1 cellular context compared by ENCODE assay signal in the genomic region with DNA sequence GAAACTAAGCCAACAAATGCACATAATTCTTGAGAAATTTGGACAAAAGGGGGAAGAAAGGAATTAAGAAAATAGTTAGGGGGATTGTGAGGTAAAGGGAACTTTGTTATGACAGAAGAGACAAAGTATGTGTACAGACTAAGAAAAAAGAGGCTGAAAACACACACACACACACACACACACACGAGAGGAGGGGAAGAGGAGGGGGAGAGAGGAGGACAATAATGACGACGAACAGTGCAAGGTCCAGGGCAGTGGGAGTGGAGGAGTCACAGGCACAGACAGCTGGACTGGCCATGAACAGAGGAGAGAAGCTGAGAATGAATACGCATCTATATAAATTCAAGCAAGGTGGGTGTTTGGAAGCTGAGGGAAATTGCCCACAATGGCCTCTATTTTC.
TF ChIP-seq lines count a peak whose summit lies in the region.

No MANE protein-coding gene starts in this region.

TF ChIP-seq in HepG2, 621 proteins besides CTCF, POLR2A, EP300 and RAD21 (continued from another document and continues in another):
- TF ChIP-seq, protein P1, sequence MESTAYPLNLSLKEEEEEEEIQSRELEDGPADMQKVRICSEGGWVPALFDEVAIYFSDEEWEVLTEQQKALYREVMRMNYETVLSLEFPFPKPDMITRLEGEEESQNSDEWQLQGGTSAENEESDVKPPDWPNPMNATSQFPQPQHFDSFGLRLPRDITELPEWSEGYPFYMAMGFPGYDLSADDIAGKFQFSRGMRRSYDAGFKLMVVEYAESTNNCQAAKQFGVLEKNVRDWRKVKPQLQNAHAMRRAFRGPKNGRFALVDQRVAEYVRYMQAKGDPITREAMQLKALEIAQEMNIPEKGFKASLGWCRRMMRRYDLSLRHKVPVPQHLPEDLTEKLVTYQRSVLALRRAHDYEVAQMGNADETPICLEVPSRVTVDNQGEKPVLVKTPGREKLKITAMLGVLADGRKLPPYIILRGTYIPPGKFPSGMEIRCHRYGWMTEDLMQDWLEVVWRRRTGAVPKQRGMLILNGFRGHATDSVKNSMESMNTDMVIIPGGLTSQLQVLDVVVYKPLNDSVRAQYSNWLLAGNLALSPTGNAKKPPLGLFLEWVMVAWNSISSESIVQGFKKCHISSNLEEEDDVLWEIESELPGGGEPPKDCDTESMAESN (CRISPR knock-in tag; conservative IDR thresholded peaks at IDR 0.05), result 0 out of 2 replicates have a peak, but pooled peaks have one; percentile 16
- TF ChIP-seq, protein P2, sequence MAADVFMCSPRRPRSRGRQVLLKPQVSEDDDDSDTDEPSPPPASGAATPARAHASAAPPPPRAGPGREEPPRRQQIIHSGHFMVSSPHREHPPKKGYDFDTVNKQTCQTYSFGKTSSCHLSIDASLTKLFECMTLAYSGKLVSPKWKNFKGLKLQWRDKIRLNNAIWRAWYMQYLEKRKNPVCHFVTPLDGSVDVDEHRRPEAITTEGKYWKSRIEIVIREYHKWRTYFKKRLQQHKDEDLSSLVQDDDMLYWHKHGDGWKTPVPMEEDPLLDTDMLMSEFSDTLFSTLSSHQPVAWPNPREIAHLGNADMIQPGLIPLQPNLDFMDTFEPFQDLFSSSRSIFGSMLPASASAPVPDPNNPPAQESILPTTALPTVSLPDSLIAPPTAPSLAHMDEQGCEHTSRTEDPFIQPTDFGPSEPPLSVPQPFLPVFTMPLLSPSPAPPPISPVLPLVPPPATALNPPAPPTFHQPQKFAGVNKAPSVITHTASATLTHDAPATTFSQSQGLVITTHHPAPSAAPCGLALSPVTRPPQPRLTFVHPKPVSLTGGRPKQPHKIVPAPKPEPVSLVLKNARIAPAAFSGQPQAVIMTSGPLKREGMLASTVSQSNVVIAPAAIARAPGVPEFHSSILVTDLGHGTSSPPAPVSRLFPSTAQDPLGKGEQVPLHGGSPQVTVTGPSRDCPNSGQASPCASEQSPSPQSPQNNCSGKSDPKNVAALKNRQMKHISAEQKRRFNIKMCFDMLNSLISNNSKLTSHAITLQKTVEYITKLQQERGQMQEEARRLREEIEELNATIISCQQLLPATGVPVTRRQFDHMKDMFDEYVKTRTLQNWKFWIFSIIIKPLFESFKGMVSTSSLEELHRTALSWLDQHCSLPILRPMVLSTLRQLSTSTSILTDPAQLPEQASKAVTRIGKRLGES (CRISPR knock-in tag; IDR thresholded peaks at IDR 0.05; ENCODE audit: borderline replicate concordance), result no peak
- TF ChIP-seq SUZ12 (IDR thresholded peaks at IDR 0.05; ENCODE audit: low read depth, low read length) (no peak), U2AF1 (optimal IDR thresholded peaks at IDR 0.05; ENCODE audit: low read depth, low read length) (peak; percentile 61), ZNF235 (CRISPR knock-in tag; IDR thresholded peaks at IDR 0.05; ENCODE audit: borderline replicate concordance) (no peak), TP53 (CRISPR knock-in tag; conservative IDR thresholded peaks at IDR 0.05) (no peak), NCOA5 (CRISPR knock-in tag; IDR thresholded peaks at IDR 0.05) (no peak), HES4 (CRISPR knock-in tag; IDR thresholded peaks at IDR 0.05; ENCODE audit: borderline replicate concordance) (no peak), ZNF672 (CRISPR knock-in tag; IDR thresholded peaks at IDR 0.05) (no peak), NFYB (CRISPR knock-in tag; IDR thresholded peaks at IDR 0.05) (no peak), ZNF883 (CRISPR knock-in tag; IDR thresholded peaks at IDR 0.05; ENCODE audit: not compliant biosample characterization) (no peak), ESRRA (CRISPR knock-in tag; IDR thresholded peaks at IDR 0.05; ENCODE audit: low read depth) (peak; percentile 87), SALL1 (CRISPR knock-in tag; IDR thresholded peaks at IDR 0.05) (peak; percentile 96), ZSCAN22 (CRISPR knock-in tag; IDR thresholded peaks at IDR 0.05) (no peak), NR2F1 (CRISPR knock-in tag; IDR thresholded peaks at IDR 0.05) (no peak), FIP1L1 (IDR thresholded peaks at IDR 0.05; ENCODE audit: borderline replicate concordance, insufficient read depth, low read depth, low read length) (no peak), ZFP90 (CRISPR knock-in tag; IDR thresholded peaks at IDR 0.05; ENCODE audit: borderline replicate concordance) (no peak), MXD4 (CRISPR knock-in tag; IDR thresholded peaks at IDR 0.05) (no peak), FOXM1 (CRISPR knock-in tag; IDR thresholded peaks at IDR 0.05) (no peak), REXO4 (CRISPR knock-in tag; IDR thresholded peaks at IDR 0.05; ENCODE audit: borderline replicate concordance) (no peak), SYNCRIP (IDR thresholded peaks at IDR 0.05; ENCODE audit: insufficient read depth, low read depth, low read length) (no peak), SNRNP70 (IDR thresholded peaks at IDR 0.05; ENCODE audit: low read depth, low read length) (no peak), SRSF4 (IDR thresholded peaks at IDR 0.05; ENCODE audit: low read depth, low read length, poor library complexity, severe bottlenecking) (no peak), ZNF674 (CRISPR knock-in tag; IDR thresholded peaks at IDR 0.05; ENCODE audit: low read depth) (no peak), ZNF160 (CRISPR knock-in tag; IDR thresholded peaks at IDR 0.05) (no peak), ZNF124 (CRISPR knock-in tag; IDR thresholded peaks at IDR 0.05) (no peak), RELA (CRISPR knock-in tag; IDR thresholded peaks at IDR 0.05) (no peak), ZNF766 (CRISPR knock-in tag; IDR thresholded peaks at IDR 0.05; ENCODE audit: borderline replicate concordance) (no peak), CENPX (CRISPR knock-in tag; IDR thresholded peaks at IDR 0.05) (no peak), HNRNPUL1 (IDR thresholded peaks at IDR 0.05; ENCODE audit: low read depth, low read length) (no peak)
- TF ChIP-seq, protein P3, sequence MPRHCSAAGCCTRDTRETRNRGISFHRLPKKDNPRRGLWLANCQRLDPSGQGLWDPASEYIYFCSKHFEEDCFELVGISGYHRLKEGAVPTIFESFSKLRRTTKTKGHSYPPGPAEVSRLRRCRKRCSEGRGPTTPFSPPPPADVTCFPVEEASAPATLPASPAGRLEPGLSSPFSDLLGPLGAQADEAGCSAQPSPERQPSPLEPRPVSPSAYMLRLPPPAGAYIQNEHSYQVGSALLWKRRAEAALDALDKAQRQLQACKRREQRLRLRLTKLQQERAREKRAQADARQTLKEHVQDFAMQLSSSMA (CRISPR knock-in tag; IDR thresholded peaks at IDR 0.05), result no peak
- TF ChIP-seq, protein P4, sequence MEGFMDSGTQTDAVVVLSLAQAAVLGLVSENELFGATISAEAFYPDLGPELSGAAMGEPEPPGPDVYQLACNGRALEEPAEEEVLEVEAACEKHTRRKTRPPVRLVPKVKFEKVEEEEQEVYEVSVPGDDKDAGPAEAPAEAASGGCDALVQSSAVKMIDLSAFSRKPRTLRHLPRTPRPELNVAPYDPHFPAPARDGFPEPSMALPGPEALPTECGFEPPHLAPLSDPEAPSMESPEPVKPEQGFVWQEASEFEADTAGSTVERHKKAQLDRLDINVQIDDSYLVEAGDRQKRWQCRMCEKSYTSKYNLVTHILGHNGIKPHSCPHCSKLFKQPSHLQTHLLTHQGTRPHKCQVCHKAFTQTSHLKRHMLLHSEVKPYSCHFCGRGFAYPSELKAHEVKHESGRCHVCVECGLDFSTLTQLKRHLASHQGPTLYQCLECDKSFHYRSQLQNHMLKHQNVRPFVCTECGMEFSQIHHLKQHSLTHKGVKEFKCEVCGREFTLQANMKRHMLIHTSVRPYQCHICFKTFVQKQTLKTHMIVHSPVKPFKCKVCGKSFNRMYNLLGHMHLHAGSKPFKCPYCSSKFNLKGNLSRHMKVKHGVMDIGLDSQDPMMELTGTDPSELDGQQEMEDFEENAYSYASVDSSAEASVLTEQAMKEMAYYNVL (CRISPR knock-in tag; IDR thresholded peaks at IDR 0.05; ENCODE audit: borderline replicate concordance), result peak; percentile 74; the same call in 1 of the 2 replicates
- TF ChIP-seq, protein P5, sequence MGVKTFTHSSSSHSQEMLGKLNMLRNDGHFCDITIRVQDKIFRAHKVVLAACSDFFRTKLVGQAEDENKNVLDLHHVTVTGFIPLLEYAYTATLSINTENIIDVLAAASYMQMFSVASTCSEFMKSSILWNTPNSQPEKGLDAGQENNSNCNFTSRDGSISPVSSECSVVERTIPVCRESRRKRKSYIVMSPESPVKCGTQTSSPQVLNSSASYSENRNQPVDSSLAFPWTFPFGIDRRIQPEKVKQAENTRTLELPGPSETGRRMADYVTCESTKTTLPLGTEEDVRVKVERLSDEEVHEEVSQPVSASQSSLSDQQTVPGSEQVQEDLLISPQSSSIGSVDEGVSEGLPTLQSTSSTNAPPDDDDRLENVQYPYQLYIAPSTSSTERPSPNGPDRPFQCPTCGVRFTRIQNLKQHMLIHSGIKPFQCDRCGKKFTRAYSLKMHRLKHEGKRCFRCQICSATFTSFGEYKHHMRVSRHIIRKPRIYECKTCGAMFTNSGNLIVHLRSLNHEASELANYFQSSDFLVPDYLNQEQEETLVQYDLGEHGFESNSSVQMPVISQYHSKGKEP (CRISPR knock-in tag; IDR thresholded peaks at IDR 0.05), result no peak
- TF ChIP-seq, protein P6, sequence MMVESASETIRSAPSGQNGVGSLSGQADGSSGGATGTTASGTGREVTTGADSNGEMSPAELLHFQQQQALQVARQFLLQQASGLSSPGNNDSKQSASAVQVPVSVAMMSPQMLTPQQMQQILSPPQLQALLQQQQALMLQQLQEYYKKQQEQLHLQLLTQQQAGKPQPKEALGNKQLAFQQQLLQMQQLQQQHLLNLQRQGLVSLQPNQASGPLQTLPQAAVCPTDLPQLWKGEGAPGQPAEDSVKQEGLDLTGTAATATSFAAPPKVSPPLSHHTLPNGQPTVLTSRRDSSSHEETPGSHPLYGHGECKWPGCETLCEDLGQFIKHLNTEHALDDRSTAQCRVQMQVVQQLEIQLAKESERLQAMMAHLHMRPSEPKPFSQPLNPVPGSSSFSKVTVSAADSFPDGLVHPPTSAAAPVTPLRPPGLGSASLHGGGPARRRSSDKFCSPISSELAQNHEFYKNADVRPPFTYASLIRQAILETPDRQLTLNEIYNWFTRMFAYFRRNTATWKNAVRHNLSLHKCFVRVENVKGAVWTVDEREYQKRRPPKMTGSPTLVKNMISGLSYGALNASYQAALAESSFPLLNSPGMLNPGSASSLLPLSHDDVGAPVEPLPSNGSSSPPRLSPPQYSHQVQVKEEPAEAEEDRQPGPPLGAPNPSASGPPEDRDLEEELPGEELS (CRISPR knock-in tag; IDR thresholded peaks at IDR 0.05), result peak; percentile 55; the same call in 1 of the 2 replicates
- TF ChIP-seq, protein P7, sequence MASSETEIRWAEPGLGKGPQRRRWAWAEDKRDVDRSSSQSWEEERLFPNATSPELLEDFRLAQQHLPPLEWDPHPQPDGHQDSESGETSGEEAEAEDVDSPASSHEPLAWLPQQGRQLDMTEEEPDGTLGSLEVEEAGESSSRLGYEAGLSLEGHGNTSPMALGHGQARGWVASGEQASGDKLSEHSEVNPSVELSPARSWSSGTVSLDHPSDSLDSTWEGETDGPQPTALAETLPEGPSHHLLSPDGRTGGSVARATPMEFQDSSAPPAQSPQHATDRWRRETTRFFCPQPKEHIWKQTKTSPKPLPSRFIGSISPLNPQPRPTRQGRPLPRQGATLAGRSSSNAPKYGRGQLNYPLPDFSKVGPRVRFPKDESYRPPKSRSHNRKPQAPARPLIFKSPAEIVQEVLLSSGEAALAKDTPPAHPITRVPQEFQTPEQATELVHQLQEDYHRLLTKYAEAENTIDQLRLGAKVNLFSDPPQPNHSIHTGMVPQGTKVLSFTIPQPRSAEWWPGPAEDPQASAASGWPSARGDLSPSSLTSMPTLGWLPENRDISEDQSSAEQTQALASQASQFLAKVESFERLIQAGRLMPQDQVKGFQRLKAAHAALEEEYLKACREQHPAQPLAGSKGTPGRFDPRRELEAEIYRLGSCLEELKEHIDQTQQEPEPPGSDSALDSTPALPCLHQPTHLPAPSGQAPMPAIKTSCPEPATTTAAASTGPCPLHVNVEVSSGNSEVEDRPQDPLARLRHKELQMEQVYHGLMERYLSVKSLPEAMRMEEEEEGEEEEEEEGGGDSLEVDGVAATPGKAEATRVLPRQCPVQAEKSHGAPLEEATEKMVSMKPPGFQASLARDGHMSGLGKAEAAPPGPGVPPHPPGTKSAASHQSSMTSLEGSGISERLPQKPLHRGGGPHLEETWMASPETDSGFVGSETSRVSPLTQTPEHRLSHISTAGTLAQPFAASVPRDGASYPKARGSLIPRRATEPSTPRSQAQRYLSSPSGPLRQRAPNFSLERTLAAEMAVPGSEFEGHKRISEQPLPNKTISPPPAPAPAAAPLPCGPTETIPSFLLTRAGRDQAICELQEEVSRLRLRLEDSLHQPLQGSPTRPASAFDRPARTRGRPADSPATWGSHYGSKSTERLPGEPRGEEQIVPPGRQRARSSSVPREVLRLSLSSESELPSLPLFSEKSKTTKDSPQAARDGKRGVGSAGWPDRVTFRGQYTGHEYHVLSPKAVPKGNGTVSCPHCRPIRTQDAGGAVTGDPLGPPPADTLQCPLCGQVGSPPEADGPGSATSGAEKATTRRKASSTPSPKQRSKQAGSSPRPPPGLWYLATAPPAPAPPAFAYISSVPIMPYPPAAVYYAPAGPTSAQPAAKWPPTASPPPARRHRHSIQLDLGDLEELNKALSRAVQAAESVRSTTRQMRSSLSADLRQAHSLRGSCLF (CRISPR knock-in tag; IDR thresholded peaks at IDR 0.05; ENCODE audit: borderline replicate concordance), result no peak
- TF ChIP-seq, protein P8, sequence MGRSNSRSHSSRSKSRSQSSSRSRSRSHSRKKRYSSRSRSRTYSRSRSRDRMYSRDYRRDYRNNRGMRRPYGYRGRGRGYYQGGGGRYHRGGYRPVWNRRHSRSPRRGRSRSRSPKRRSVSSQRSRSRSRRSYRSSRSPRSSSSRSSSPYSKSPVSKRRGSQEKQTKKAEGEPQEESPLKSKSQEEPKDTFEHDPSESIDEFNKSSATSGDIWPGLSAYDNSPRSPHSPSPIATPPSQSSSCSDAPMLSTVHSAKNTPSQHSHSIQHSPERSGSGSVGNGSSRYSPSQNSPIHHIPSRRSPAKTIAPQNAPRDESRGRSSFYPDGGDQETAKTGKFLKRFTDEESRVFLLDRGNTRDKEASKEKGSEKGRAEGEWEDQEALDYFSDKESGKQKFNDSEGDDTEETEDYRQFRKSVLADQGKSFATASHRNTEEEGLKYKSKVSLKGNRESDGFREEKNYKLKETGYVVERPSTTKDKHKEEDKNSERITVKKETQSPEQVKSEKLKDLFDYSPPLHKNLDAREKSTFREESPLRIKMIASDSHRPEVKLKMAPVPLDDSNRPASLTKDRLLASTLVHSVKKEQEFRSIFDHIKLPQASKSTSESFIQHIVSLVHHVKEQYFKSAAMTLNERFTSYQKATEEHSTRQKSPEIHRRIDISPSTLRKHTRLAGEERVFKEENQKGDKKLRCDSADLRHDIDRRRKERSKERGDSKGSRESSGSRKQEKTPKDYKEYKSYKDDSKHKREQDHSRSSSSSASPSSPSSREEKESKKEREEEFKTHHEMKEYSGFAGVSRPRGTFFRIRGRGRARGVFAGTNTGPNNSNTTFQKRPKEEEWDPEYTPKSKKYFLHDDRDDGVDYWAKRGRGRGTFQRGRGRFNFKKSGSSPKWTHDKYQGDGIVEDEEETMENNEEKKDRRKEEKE (IDR thresholded peaks at IDR 0.05), result no peak
- TF ChIP-seq, protein P9, sequence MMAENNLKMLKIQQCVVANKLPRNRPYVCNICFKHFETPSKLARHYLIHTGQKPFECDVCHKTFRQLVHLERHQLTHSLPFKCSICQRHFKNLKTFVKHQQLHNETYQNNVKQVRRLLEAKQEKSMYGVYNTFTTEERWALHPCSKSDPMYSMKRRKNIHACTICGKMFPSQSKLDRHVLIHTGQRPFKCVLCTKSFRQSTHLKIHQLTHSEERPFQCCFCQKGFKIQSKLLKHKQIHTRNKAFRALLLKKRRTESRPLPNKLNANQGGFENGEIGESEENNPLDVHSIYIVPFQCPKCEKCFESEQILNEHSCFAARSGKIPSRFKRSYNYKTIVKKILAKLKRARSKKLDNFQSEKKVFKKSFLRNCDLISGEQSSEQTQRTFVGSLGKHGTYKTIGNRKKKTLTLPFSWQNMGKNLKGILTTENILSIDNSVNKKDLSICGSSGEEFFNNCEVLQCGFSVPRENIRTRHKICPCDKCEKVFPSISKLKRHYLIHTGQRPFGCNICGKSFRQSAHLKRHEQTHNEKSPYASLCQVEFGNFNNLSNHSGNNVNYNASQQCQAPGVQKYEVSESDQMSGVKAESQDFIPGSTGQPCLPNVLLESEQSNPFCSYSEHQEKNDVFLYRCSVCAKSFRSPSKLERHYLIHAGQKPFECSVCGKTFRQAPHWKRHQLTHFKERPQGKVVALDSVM (CRISPR knock-in tag; IDR thresholded peaks at IDR 0.05), result 0 out of 2 replicates have a peak, but pooled peaks have one; percentile 22
